Comparison of ENCODE assay signal across 1 cellular context in the genomic region with DNA sequence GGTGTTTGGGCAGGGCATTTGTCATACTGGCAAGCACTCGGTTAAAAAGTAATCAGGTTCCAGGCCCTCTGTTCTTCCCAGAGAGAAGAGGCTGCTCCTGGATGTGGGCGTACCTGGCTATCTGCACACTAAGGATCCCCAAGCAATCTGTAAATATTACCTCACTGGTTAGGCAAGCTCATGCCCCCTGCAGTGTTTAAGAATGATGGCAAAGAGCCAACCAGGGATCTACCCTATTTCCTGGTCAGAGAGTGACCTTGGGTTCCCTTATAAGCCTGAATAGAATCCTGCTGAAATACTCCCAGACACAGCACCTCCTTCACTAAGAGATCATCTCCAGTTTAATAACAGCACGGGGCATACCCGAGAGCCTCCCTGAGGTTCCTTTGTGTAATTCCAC.
TF ChIP-seq lines count a peak whose summit lies in the region.

No MANE protein-coding gene starts in this region.

TF ChIP-seq in HepG2, 621 proteins besides CTCF, POLR2A, EP300 and RAD21 (continued from another document and continues in another):
- TF ChIP-seq ZNF800 (CRISPR knock-in tag; IDR thresholded peaks at IDR 0.05) (no peak), ZNF160 (CRISPR knock-in tag; IDR thresholded peaks at IDR 0.05) (no peak), FOXP4 (CRISPR knock-in tag; IDR thresholded peaks at IDR 0.05) (peak; percentile 40), SAP130 (CRISPR knock-in tag; IDR thresholded peaks at IDR 0.05; ENCODE audit: low read depth) (0 out of 2 replicates have a peak, but pooled peaks have one; percentile 30), ZNF10 (CRISPR knock-in tag; IDR thresholded peaks at IDR 0.05; ENCODE audit: borderline replicate concordance, low read depth) (no peak), ZNF780A (CRISPR knock-in tag; IDR thresholded peaks at IDR 0.05) (no peak), RXRB (CRISPR knock-in tag; IDR thresholded peaks at IDR 0.05; ENCODE audit: borderline replicate concordance) (peak; percentile 41; the same call in 1 of the 2 replicates), SIN3B (IDR thresholded peaks at IDR 0.05; ENCODE audit: low read length) (no peak), ZBTB8A (CRISPR knock-in tag; IDR thresholded peaks at IDR 0.05; ENCODE audit: borderline replicate concordance, low read depth) (no peak), MXD4 (CRISPR knock-in tag; IDR thresholded peaks at IDR 0.05) (no peak), NR2F6 (IDR thresholded peaks at IDR 0.05) (0 out of 2 replicates have a peak, but pooled peaks have one; percentile 24), NR2F6 (CRISPR knock-in tag; IDR thresholded peaks at IDR 0.05) (no peak), KLF16 (CRISPR knock-in tag; IDR thresholded peaks at IDR 0.05) (no peak), ARID5B (CRISPR knock-in tag; IDR thresholded peaks at IDR 0.05) (peak; percentile 86), ZNF550 (CRISPR knock-in tag; IDR thresholded peaks at IDR 0.05; ENCODE audit: borderline replicate concordance) (no peak), TBX3 (IDR thresholded peaks at IDR 0.05; ENCODE audit: borderline replicate concordance) (no peak), SOX13 (IDR thresholded peaks at IDR 0.05) (no peak), SOX13 (CRISPR knock-in tag; conservative IDR thresholded peaks at IDR 0.05 in 1 of 2, IDR thresholded peaks at IDR 0.05 in 1 of 2) (peak in 1 of 2 experiments; percentile 57; a peak in 2 of 4 replicates), SRF (IDR thresholded peaks at IDR 0.05; ENCODE audit: low read depth, low read length) (peak; percentile 20; the same call in 1 of the 2 replicates), ZNF354B (CRISPR knock-in tag; IDR thresholded peaks at IDR 0.05) (no peak), ZNF768 (CRISPR knock-in tag; IDR thresholded peaks at IDR 0.05) (no peak), HDAC1 (CRISPR knock-in tag; IDR thresholded peaks at IDR 0.05) (no peak), ZNF83 (CRISPR knock-in tag; IDR thresholded peaks at IDR 0.05; ENCODE audit: borderline replicate concordance) (no peak), MXD3 (CRISPR knock-in tag; IDR thresholded peaks at IDR 0.05) (no peak), ELF3 (CRISPR knock-in tag; IDR thresholded peaks at IDR 0.05) (peak; percentile 98), PRDM15 (CRISPR knock-in tag; IDR thresholded peaks at IDR 0.05) (no peak), TGIF2 (CRISPR knock-in tag; IDR thresholded peaks at IDR 0.05) (no peak), ZNF441 (CRISPR knock-in tag; IDR thresholded peaks at IDR 0.05; ENCODE audit: borderline replicate concordance) (no peak), ZBTB33 (CRISPR knock-in tag; IDR thresholded peaks at IDR 0.05) (no peak), FLYWCH1 (CRISPR knock-in tag; IDR thresholded peaks at IDR 0.05) (no peak), ZNF180 (CRISPR knock-in tag; IDR thresholded peaks at IDR 0.05; ENCODE audit: borderline replicate concordance, low read depth) (no peak), SIX1 (CRISPR knock-in tag; IDR thresholded peaks at IDR 0.05; ENCODE audit: borderline replicate concordance) (no peak), HNF1A (IDR thresholded peaks at IDR 0.05; ENCODE audit: low read depth) (no peak), HNF1A (CRISPR knock-in tag; IDR thresholded peaks at IDR 0.05; ENCODE audit: borderline replicate concordance) (0 out of 2 replicates have a peak, but pooled peaks have one; percentile 26), ZNF512B (CRISPR knock-in tag; IDR thresholded peaks at IDR 0.05; ENCODE audit: borderline replicate concordance) (no peak), ZNF331 (CRISPR knock-in tag; IDR thresholded peaks at IDR 0.05) (peak; percentile 52; the same call in 1 of the 2 replicates), ZFYVE20 (CRISPR knock-in tag; IDR thresholded peaks at IDR 0.05; ENCODE audit: borderline replicate concordance, low read depth) (no peak)
